ENCODE assay signal across 13 cellular contexts in genomic region chr1:18480315-18481189, GRCh38. TPM values are rescaled to one million over a fixed set of nuclear protein-coding genes. Genes with fewer than 3 reads are reported as not detected.
DNase-seq lines count a peak whose midpoint lies in the region; ATAC-seq and TF ChIP-seq lines count a peak whose summit lies in the region.
"Had no signal": no experiment of that assay in that cellular context is flagged by ENCODE, and none has a peak within 500 bp of the region (broad histone marks: within the 10 kb centered on the region; RNA-seq: fewer than 3 reads in every experiment).

Gene KLHDC7A, plus strand, starts transcription at chr1:18480930. Its CDS starts 52 bp downstream, at chr1:18480982.

- TF ChIP-seq CTCF in colonic mucosa (IDR thresholded peaks at IDR 0.05) = no peak

- H3K36me3 ChIP-seq in BLaER1 (no peaks in the 10 kb centered on the region), colonic mucosa (no peaks in the 10 kb centered on the region)
- H3K36me3 ChIP-seq: suprapubic skin had no signal

- H3K4me3 Mint-ChIP-seq in activated CD4-positive, alpha-beta T cell treated with anti-CD3 and anti-CD28 coated beads, Interleukin-2, amount 10 ng/mL, durations not matched to agents 7 days and 5 days = no peak within 1 kb of the TSS
- H3K4me3 Mint-ChIP-seq: CD4-positive, alpha-beta memory T cell had no signal

- ATAC-seq in HG03045 (IDR thresholded peaks at IDR 0.05; ENCODE audit: unreplicated experiment) (no peak), HG03025 (IDR thresholded peaks at IDR 0.05; ENCODE audit: low FRiP score, unreplicated experiment) (no peak)

- H3K27me3 ChIP-seq in BLaER1 (no peaks in the 10 kb centered on the region), colonic mucosa (no peaks in the 10 kb centered on the region)

- no peaks in the 10 kb centered on the region for H3K27me3 Mint-ChIP-seq in activated CD4-positive, alpha-beta T cell treated with anti-CD3 and anti-CD28 coated beads, Interleukin-2, amount 10 ng/mL, durations not matched to agents 7 days and 5 days

- peak within 1 kb of the TSS; percentile 97 for H3K27ac ChIP-seq in BLaER1
- peak within 1 kb of the TSS; percentile 69 for H3K27ac ChIP-seq in colonic mucosa
- H3K27ac ChIP-seq: suprapubic skin had no signal

- H3K9me3 ChIP-seq in BLaER1 = no peaks in the 10 kb centered on the region
- H3K9me3 ChIP-seq in colonic mucosa = no peaks in the 10 kb centered on the region
- H3K9me3 ChIP-seq: suprapubic skin had no signal

- H3K4me3 ChIP-seq in BLaER1 (peak within 1 kb of the TSS; percentile 65), colonic mucosa (peak within 1 kb of the TSS; percentile 1)
- H3K4me3 ChIP-seq: suprapubic skin had no signal

- H4K20me1 ChIP-seq in BLaER1 = no peaks in the 10 kb centered on the region

- H3K36me3 Mint-ChIP-seq in activated CD4-positive, alpha-beta T cell treated with anti-CD3 and anti-CD28 coated beads, Interleukin-2, amount 10 ng/mL, durations not matched to agents 7 days and 5 days (ENCODE audit: low read depth) = no peaks in the 10 kb centered on the region
- H3K36me3 Mint-ChIP-seq: CD4-positive, alpha-beta memory T cell had no signal

- H3K4me2 ChIP-seq in BLaER1 = peak within 1 kb of the TSS; percentile 98

- CTCF ChIA-PET in activated CD4-positive, alpha-beta T cell treated with anti-CD3 and anti-CD28 coated beads, Interleukin-2, amount 10 ng/mL, durations not matched to agents 7 days and 5 days (lab: Charles Lee) = no interaction called here

- POLR2A ChIA-PET in activated CD4-positive, alpha-beta T cell treated with anti-CD3 and anti-CD28 coated beads, Interleukin-2, amount 10 ng/mL, durations not matched to agents 7 days and 5 days (lab: Charles Lee) = no interaction called here

- intact Hi-C loops in colonic mucosa (cut with DNase I) = no loop called here

- peaks cover 87% of the 10 kb centered on the region for H3K4me1 ChIP-seq in BLaER1
- peaks cover 4% of the 10 kb centered on the region for H3K4me1 ChIP-seq in colonic mucosa

- H3K9me3 Mint-ChIP-seq in activated CD4-positive, alpha-beta T cell treated with anti-CD3 and anti-CD28 coated beads, Interleukin-2, amount 10 ng/mL, durations not matched to agents 7 days and 5 days = no peaks in the 10 kb centered on the region

- H3K27ac Mint-ChIP-seq in activated CD4-positive, alpha-beta T cell treated with anti-CD3 and anti-CD28 coated beads, Interleukin-2, amount 10 ng/mL, durations not matched to agents 7 days and 5 days = no peak within 1 kb of the TSS
- H3K27ac Mint-ChIP-seq: CD4-positive, alpha-beta memory T cell had no signal

- no peaks in the 10 kb centered on the region for H3K4me1 Mint-ChIP-seq in activated CD4-positive, alpha-beta T cell treated with anti-CD3 and anti-CD28 coated beads, Interleukin-2, amount 10 ng/mL, durations not matched to agents 7 days and 5 days

- peak within 1 kb of the TSS; percentile 87 for H3K9ac ChIP-seq in BLaER1
- peak within 1 kb of the TSS; percentile 46 to 56 for H3K9ac ChIP-seq in colonic mucosa (ENCODE audit: low read depth in 2 of 2, low read length in 2 of 2)

- DNase-seq in NCI-H1092 treated with DMSO at 0.1 percent for 48 hours (lab: John Stamatoyannopoulos, UW) = peak; percentile 77
- DNase-seq in colonic mucosa = peak; percentile 46
- DNase-seq in mesenteric fat pad (ENCODE audit: low spot score) = peak; percentile 74
- DNase-seq in activated CD4-positive, alpha-beta T cell treated with anti-CD3 and anti-CD28 coated beads, Interleukin-2, amount 10 ng/mL, durations not matched to agents 7 days and 5 days = no peak
- DNase-seq in NCI-H2227 treated with DMSO at 0.1 percent for 48 hours (lab: John Stamatoyannopoulos, UW) = no peak
- DNase-seq: activated CD4-positive, alpha-beta T cell treated with anti-CD3 and anti-CD28 coated beads, Interleukin-2, amount 50 U/mL, for 48 hours; CD4-positive, alpha-beta memory T cell; NCI-H774 had no signal

RNA-seq across cellular contexts. Expression of gene KLHDC7A, which starts in this region (rescaled TPM):
- total RNA-seq in colonic mucosa (1 to 10 TPM; 1.0 to 2.2 TPM), mesenteric fat pad (0.93 TPM)
- not detected for total RNA-seq in activated CD4-positive, alpha-beta T cell treated with anti-CD3 and anti-CD28 coated beads, Interleukin-2, amount 10 ng/mL, durations not matched to agents 7 days and 5 days
- total RNA-seq: CD4-positive, alpha-beta memory T cell; skeletal muscle tissue had no signal

Comparison
In these comparisons a context has a peak if more than half of its experiments do, and no peak if none do; other contexts are left out.
1. Peak in DNase-seq in mesenteric fat pad; RNA of the gene not detected or under 1 TPM.
2. DNase-seq: peak in NCI-H1092 treated with DMSO at 0.1 percent for 48 hours (single experiment) and colonic mucosa (single experiment); none in activated CD4-positive, alpha-beta T cell treated with anti-CD3 and anti-CD28 coated beads, Interleukin-2, amount 10 ng/mL, durations not matched to agents 7 days and 5 days (single experiment) and NCI-H2227 treated with DMSO at 0.1 percent for 48 hours (single experiment).